In the genomic region with DNA sequence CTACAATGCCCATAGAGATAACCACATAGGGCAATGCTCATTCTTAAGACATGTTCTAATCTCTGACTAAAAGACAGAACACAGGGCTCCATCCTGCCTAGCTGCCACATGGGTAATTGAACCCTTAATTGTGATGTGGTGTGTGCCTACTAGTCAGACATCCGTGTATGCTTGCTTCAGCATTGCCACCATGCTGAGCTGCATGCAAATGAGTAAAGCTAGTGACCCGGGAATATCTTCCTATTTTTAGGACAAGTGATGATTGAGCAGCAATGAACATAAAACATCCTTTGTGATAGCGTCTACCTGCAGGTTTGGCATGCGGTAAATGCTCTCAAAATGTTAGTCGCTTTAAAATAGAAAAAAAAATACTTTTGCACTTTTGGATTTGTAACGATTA, we compare ENCODE assay signal across 16 cellular contexts.
"Had no signal": no experiment of that assay in that cellular context is flagged by ENCODE, and none has a peak within 500 bp of the region (broad histone marks: within the 10 kb centered on the region; RNA-seq: fewer than 3 reads in every experiment).

No MANE protein-coding gene starts in this region.

- ATAC-seq: activated CD8-positive, alpha-beta T cell treated with anti-CD3 and anti-CD28 coated beads, Interleukin-2, amount 10 ng/mL, durations not matched to agents 7 days and 5 days; gastroesophageal sphincter; T-helper 17 cell; upper lobe of right lung had no signal

- DNase-seq: activated B cell treated with CpG ODN at 0.5 μM for 24 hours; activated CD4-positive, alpha-beta T cell treated with anti-CD3 and anti-CD28 coated beads for 48 hours; activated CD8-positive, alpha-beta memory T cell treated with anti-CD3 and anti-CD28 coated beads, Interleukin-2, amount 50 U/mL, for 4 hours; activated CD8-positive, alpha-beta T cell treated with anti-CD3 and anti-CD28 coated beads, Interleukin-2, amount 10 ng/mL, durations not matched to agents 7 days and 5 days; activated effector memory CD4-positive, alpha-beta T cell treated with anti-CD3 and anti-CD28 coated beads, Interleukin-2, amount 50 U/mL, for 16 hours; activated T-cell treated with anti-CD3 and anti-CD28 coated beads, Interleukin-2, amount 50 U/mL, for 48 hours; dermis blood vessel endothelial cell; erythroblast; kidney; nephron progenitor cell; stimulated activated CD4-positive, alpha-beta T cell treated with anti-CD3 and anti-CD28 coated beads, Interleukin-12 subunit alpha, Interleukin-12 subunit beta, amount 100 ng/mL, for 4 hours; stimulated activated CD4-positive, alpha-beta T cell treated with anti-CD3 and anti-CD28 coated beads, Interleukin-2, amount 100 ng/mL, for 24 hours; stomach; T-helper 17 cell; upper lobe of right lung had no signal
